9 cellular contexts compared by ENCODE assay signal in genomic region chr18:50285631-50286321, GRCh38. TPM values are rescaled to one million over a fixed set of nuclear protein-coding genes. Genes with fewer than 3 reads are reported as not detected.
DNase-seq lines count a peak whose midpoint lies in the region; ATAC-seq and TF ChIP-seq lines count a peak whose summit lies in the region.
"Had no signal": no experiment of that assay in that cellular context is flagged by ENCODE, and none has a peak within 500 bp of the region (broad histone marks: within the 10 kb centered on the region; RNA-seq: fewer than 3 reads in every experiment).

No MANE protein-coding gene starts in this region.

- H3K36me3 Mint-ChIP-seq in T-helper 2 cell treated with Interferon-gamma antibody and Interleukin-4, amounts not matched to agents 5 μg/mL and 100 μg/mL, for 36 hours (ENCODE audit: low read depth), result peaks cover 58% of the 10 kb centered on the region

- H2AFZ ChIP-seq in OCI-LY7 (ENCODE audit: low read length), result no peak overlapping the region

- TF ChIP-seq CTCF in OCI-LY7 (conservative IDR thresholded peaks at IDR 0.05; ENCODE audit: low read length), result no peak

- H4K20me1 ChIP-seq in OCI-LY7 (ENCODE audit: insufficient read depth, low read length), result no peaks in the 10 kb centered on the region

- H3K9me3 ChIP-seq in OCI-LY7 (ENCODE audit: low read length), result no peaks in the 10 kb centered on the region
- H3K9me3 ChIP-seq in skeletal muscle satellite cell (replicated peaks; ENCODE audit: low read length), result no peaks in the 10 kb centered on the region

- peak overlapping the region; percentile 72 for H3K4me2 ChIP-seq in OCI-LY7 (ENCODE audit: low read length)
- H3K4me2 ChIP-seq in skeletal muscle satellite cell (ENCODE audit: low read length), result peak overlapping the region; percentile 97

- no peaks in the 10 kb centered on the region for H3K27me3 Mint-ChIP-seq in T-helper 2 cell treated with Interferon-gamma antibody and Interleukin-4, amounts not matched to agents 5 μg/mL and 100 μg/mL, for 36 hours (ENCODE audit: low read depth)

- POLR2A ChIA-PET in OCI-LY7 (lab: Charles Lee), result no interaction called here

- H3K27ac Mint-ChIP-seq in T-helper 2 cell treated with Interferon-gamma antibody and Interleukin-4, amounts not matched to agents 5 μg/mL and 100 μg/mL, for 36 hours, result peak overlapping the region; percentile 97

- H3K9me2 ChIP-seq in OCI-LY7 (ENCODE audit: insufficient read depth, low read length), result no peaks in the 10 kb centered on the region

- no peak for DNase-seq in T-helper 2 cell treated with Interferon-gamma antibody and Interleukin-4, amounts not matched to agents 5 μg/mL and 100 μg/mL, for 36 hours (ENCODE audit: low spot score)
- no peak for DNase-seq in T-helper 2 cell
- no peak for DNase-seq in OCI-LY7 (ENCODE audit: low spot score)
- DNase-seq in epithelial cell of prostate (ENCODE audit: low read depth, low spot score), result no peak
- no peak for DNase-seq in HuH-7 (ENCODE audit: low spot score)
- DNase-seq in T1000 (lab: John Stamatoyannopoulos, UW), result no peak
- DNase-seq: brain microvascular endothelial cell had no signal

- H3K4me1 Mint-ChIP-seq in T-helper 2 cell treated with Interferon-gamma antibody and Interleukin-4, amounts not matched to agents 5 μg/mL and 100 μg/mL, for 36 hours (ENCODE audit: low read depth), result peaks cover 29% of the 10 kb centered on the region

- H3K27ac ChIP-seq in OCI-LY7 (ENCODE audit: low read depth, low read length, poor library complexity, severe bottlenecking) (no peak overlapping the region), epithelial cell of prostate (peak overlapping the region; percentile 65)
- H3K27ac ChIP-seq: brain microvascular endothelial cell had no signal

- peaks cover 20% of the 10 kb centered on the region for H3K79me2 ChIP-seq in OCI-LY7 (ENCODE audit: insufficient read depth, low read depth, low read length)

- H3K9ac ChIP-seq in skeletal muscle satellite cell (ENCODE audit: low read depth, low read length), result peak overlapping the region; percentile 85

- peak overlapping the region; percentile 96 for H3K4me3 Mint-ChIP-seq in T-helper 2 cell treated with Interferon-gamma antibody and Interleukin-4, amounts not matched to agents 5 μg/mL and 100 μg/mL, for 36 hours

- intact Hi-C loops in OCI-LY7 (cut with micrococcal nuclease; ENCODE audit: unreplicated experiment), result loop anchor here (2.0 kb wide), 1 partner anchor 21 kb away; no protein-coding TSS in a partner anchor

- BruUV-seq in OCI-LY7 (replicated peaks; lab: Mats Ljungman, UMichigan), result no TSS peak

- H3K4me3 ChIP-seq in OCI-LY7 (ENCODE audit: low read depth, low read length, poor library complexity, severe bottlenecking) (peak overlapping the region; percentile 100), skeletal muscle satellite cell (ENCODE audit: low read length) (peak overlapping the region; percentile 86)

- no peaks in the 10 kb centered on the region for H3K9me3 Mint-ChIP-seq in T-helper 2 cell treated with Interferon-gamma antibody and Interleukin-4, amounts not matched to agents 5 μg/mL and 100 μg/mL, for 36 hours

- peaks cover 40% of the 10 kb centered on the region for H3K36me3 ChIP-seq in OCI-LY7 (ENCODE audit: insufficient read depth, low read length)
- H3K36me3 ChIP-seq in skeletal muscle satellite cell (ENCODE audit: insufficient read depth, low read length), result peaks cover 32% of the 10 kb centered on the region

- H3K4me1 ChIP-seq in OCI-LY7 (ENCODE audit: insufficient read depth, low read length, poor library complexity, severe bottlenecking) (peaks cover 6% of the 10 kb centered on the region), skeletal muscle satellite cell (ENCODE audit: control insufficient read depth, insufficient read depth, low read length) (peaks cover 27% of the 10 kb centered on the region)

- CTCF ChIA-PET in OCI-LY7 (lab: Charles Lee; ENCODE audit: unreplicated experiment), result no interaction called here

- no peak for ATAC-seq in GM21825 (IDR thresholded peaks at IDR 0.05; ENCODE audit: unreplicated experiment)

- H3K27me3 ChIP-seq in skeletal muscle satellite cell (ENCODE audit: control insufficient read depth, insufficient read depth, low read length), result peaks cover 3% of the 10 kb centered on the region
- H3K27me3 ChIP-seq: brain microvascular endothelial cell had no signal

RNA-seq across cellular contexts. Expression of gene CXXC1, which starts 1.7 kb away (rescaled TPM):
- total RNA-seq in OCI-LY7 (2014; rRNA removed; shearing (Covaris generic)), result 54.4 and 61.7 TPM in 2 replicates
- 79.1 and 97.4 TPM in 2 replicates for total RNA-seq in OCI-LY7 (2022)
- 36.5 and 41.7 TPM in 2 replicates for total RNA-seq in skeletal muscle satellite cell (2012; rRNA removed)

RNA-seq across cellular contexts. Expression of gene MBD1, which starts 4.5 kb away (rescaled TPM):
- 39.8 and 42.2 TPM in 2 replicates for total RNA-seq in OCI-LY7 (2014; rRNA removed; shearing (Covaris generic))
- 44.1 and 47.3 TPM in 2 replicates for total RNA-seq in OCI-LY7 (2022)
- 46.1 and 55.5 TPM in 2 replicates for total RNA-seq in skeletal muscle satellite cell (2012; rRNA removed)

RNA-seq across cellular contexts. Expression of gene CFAP53, which starts 19.5 kb away (rescaled TPM):
- total RNA-seq in OCI-LY7 (2014; rRNA removed; shearing (Covaris generic)), result 0.57 TPM in 1 of 2 replicates, not detected in the other
- 0.52 and 0.86 TPM in 2 replicates for total RNA-seq in OCI-LY7 (2022)
- total RNA-seq in skeletal muscle satellite cell (2012; rRNA removed), result 0.25 and 0.87 TPM in 2 replicates
